ENCODE assay signal across 24 cellular contexts in the genomic region with DNA sequence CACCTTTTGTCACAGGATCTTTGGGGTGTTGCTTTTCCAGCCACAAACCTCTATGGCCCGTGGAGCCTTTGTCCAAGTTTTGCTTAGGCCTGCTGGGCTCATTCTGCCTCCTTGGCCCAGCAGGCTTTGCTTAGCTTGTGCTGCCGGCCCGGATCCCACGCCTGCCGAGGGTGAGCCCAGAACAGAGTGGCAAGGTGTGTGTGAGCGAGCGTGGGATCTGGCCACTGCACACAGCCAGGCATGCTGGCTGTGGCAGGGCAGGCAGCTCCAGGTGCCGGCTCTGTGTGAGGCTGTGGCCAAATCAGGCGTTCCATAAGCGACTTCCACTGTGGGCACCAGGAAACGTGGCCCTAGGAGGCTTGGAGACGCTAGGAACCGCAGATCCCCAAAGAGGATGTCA.
"Had no signal": no experiment of that assay in that cellular context is flagged by ENCODE, and none has a peak within 500 bp of the region (broad histone marks: within the 10 kb centered on the region; RNA-seq: fewer than 3 reads in every experiment).

No MANE protein-coding gene starts in this region.

- H3K4me3 Mint-ChIP-seq: endodermal cell; mesothelial cell of epicardium; naive thymus-derived CD4-positive, alpha-beta T cell had no signal

- H3K9me3 Mint-ChIP-seq: endodermal cell; mesothelial cell of epicardium; naive thymus-derived CD4-positive, alpha-beta T cell had no signal

- H3K4me1 Mint-ChIP-seq: mesothelial cell of epicardium had no signal

- H3K27me3 ChIP-seq: dorsolateral prefrontal cortex, esophagus squamous epithelium, gastrocnemius medialis, heart right ventricle, left lung had no signal

- H3K27me3 Mint-ChIP-seq: naive thymus-derived CD4-positive, alpha-beta T cell had no signal

- H3K4me1 ChIP-seq: esophagus squamous epithelium, gastrocnemius medialis, lower lobe of right lung had no signal

- H3K9me3 ChIP-seq: esophagus squamous epithelium, gastrocnemius medialis, heart right ventricle, left lung, lower lobe of right lung had no signal

- H3K27ac Mint-ChIP-seq: endodermal cell; mesothelial cell of epicardium; naive thymus-derived CD4-positive, alpha-beta T cell had no signal

- DNase-seq: dermis blood vessel endothelial cell; effector CD4-positive, alpha-beta T cell; effector memory CD4-positive, alpha-beta T cell; endodermal cell; erythroblast; esophagus squamous epithelium; foreskin fibroblast; foreskin melanocyte; gastrocnemius medialis; glutamatergic neuron; head of caudate nucleus; heart right ventricle; hippocampal formation; left cardiac atrium; left lung; left ventricle myocardium superior; lower lobe of right lung; mesenchymal stem cell; naive thymus-derived CD4-positive, alpha-beta T cell had no signal

- H3K36me3 ChIP-seq: gastrocnemius medialis had no signal

- H3K4me3 ChIP-seq: coronary artery, dorsolateral prefrontal cortex, esophagus squamous epithelium, gastrocnemius medialis, heart right ventricle, left lung, lower lobe of right lung had no signal

- H3K27ac ChIP-seq: coronary artery, dorsolateral prefrontal cortex, epithelial cell of prostate, esophagus squamous epithelium, heart right ventricle, left lung, lower lobe of right lung had no signal

- ATAC-seq: esophagus mucosa; gastrocnemius medialis; left cardiac atrium; left lung; lower lobe of right lung; naive thymus-derived CD4-positive, alpha-beta T cell had no signal
